ENCODE assay signal across 2 cellular contexts in the genomic region with DNA sequence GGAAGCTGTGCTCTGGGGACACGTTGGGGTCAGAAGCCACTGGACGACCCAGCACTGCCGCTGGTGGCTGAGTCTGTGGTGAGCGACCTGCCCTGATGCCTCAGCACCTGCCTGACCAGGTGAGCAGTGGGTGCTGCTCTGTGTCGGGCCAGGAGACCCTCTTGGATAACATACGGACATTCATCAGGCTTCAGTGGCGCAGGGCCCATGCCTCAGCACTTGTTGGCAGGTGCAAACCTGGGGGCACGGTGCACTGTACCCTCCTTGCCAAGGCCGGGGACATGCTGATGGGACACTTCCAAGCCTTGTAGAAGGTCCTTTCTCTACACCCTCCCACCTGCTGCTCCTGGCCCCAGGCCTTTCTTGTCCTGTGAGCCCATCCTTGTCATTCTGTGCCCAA.
TF ChIP-seq lines count a peak whose summit lies in the region.

No MANE protein-coding gene starts in this region.

TF ChIP-seq in HepG2, 621 proteins besides CTCF, POLR2A, EP300 and RAD21:
- TF ChIP-seq TEAD3 (CRISPR knock-in tag; optimal IDR thresholded peaks at IDR 0.05; ENCODE audit: borderline replicate concordance) (no peak), KDM5B (CRISPR knock-in tag; IDR thresholded peaks at IDR 0.05; ENCODE audit: borderline replicate concordance) (0 out of 2 replicates have a peak, but pooled peaks have one; percentile 1)

TF ChIP-seq in K562, 482 proteins besides CTCF, POLR2A, EP300 and RAD21:
- TF ChIP-seq HNRNPK (IDR thresholded peaks at IDR 0.05; ENCODE audit: low read depth, low read length, poor library complexity, severe bottlenecking) (no peak), E2F3 (CRISPR knock-in tag; IDR thresholded peaks at IDR 0.05) (no peak), WHSC1 (IDR thresholded peaks at IDR 0.05; ENCODE audit: low read length) (no peak), CBX3 (IDR thresholded peaks at IDR 0.05; ENCODE audit: borderline replicate concordance in 1 of 2, low read length in 2 of 2) (no peak), PHB2 (IDR thresholded peaks at IDR 0.05; ENCODE audit: low read depth) (no peak), POLR2AphosphoS2 (IDR thresholded peaks at IDR 0.05; ENCODE audit: low read length) (no peak), RBBP5 (IDR thresholded peaks at IDR 0.05; ENCODE audit: borderline replicate concordance, insufficient read depth, low read length, poor library complexity, severe bottlenecking) (no peak), BHLHE40 (IDR thresholded peaks at IDR 0.05; ENCODE audit: low read length) (no peak), TAF9B (IDR thresholded peaks at IDR 0.05; ENCODE audit: partially characterized antibody) (no peak)
- TF ChIP-seq, protein P1, sequence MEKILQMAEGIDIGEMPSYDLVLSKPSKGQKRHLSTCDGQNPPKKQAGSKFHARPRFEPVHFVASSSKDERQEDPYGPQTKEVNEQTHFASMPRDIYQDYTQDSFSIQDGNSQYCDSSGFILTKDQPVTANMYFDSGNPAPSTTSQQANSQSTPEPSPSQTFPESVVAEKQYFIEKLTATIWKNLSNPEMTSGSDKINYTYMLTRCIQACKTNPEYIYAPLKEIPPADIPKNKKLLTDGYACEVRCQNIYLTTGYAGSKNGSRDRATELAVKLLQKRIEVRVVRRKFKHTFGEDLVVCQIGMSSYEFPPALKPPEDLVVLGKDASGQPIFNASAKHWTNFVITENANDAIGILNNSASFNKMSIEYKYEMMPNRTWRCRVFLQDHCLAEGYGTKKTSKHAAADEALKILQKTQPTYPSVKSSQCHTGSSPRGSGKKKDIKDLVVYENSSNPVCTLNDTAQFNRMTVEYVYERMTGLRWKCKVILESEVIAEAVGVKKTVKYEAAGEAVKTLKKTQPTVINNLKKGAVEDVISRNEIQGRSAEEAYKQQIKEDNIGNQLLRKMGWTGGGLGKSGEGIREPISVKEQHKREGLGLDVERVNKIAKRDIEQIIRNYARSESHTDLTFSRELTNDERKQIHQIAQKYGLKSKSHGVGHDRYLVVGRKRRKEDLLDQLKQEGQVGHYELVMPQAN (IDR thresholded peaks at IDR 0.05; ENCODE audit: borderline replicate concordance) = no peak
- TF ChIP-seq, protein P2, sequence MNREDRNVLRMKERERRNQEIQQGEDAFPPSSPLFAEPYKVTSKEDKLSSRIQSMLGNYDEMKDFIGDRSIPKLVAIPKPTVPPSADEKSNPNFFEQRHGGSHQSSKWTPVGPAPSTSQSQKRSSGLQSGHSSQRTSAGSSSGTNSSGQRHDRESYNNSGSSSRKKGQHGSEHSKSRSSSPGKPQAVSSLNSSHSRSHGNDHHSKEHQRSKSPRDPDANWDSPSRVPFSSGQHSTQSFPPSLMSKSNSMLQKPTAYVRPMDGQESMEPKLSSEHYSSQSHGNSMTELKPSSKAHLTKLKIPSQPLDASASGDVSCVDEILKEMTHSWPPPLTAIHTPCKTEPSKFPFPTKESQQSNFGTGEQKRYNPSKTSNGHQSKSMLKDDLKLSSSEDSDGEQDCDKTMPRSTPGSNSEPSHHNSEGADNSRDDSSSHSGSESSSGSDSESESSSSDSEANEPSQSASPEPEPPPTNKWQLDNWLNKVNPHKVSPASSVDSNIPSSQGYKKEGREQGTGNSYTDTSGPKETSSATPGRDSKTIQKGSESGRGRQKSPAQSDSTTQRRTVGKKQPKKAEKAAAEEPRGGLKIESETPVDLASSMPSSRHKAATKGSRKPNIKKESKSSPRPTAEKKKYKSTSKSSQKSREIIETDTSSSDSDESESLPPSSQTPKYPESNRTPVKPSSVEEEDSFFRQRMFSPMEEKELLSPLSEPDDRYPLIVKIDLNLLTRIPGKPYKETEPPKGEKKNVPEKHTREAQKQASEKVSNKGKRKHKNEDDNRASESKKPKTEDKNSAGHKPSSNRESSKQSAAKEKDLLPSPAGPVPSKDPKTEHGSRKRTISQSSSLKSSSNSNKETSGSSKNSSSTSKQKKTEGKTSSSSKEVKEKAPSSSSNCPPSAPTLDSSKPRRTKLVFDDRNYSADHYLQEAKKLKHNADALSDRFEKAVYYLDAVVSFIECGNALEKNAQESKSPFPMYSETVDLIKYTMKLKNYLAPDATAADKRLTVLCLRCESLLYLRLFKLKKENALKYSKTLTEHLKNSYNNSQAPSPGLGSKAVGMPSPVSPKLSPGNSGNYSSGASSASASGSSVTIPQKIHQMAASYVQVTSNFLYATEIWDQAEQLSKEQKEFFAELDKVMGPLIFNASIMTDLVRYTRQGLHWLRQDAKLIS (CRISPR knock-in tag; IDR thresholded peaks at IDR 0.05) = no peak
- TF ChIP-seq, protein P3, sequence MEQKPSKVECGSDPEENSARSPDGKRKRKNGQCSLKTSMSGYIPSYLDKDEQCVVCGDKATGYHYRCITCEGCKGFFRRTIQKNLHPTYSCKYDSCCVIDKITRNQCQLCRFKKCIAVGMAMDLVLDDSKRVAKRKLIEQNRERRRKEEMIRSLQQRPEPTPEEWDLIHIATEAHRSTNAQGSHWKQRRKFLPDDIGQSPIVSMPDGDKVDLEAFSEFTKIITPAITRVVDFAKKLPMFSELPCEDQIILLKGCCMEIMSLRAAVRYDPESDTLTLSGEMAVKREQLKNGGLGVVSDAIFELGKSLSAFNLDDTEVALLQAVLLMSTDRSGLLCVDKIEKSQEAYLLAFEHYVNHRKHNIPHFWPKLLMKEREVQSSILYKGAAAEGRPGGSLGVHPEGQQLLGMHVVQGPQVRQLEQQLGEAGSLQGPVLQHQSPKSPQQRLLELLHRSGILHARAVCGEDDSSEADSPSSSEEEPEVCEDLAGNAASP (IDR thresholded peaks at IDR 0.05) = no peak
